ENCODE assay signal across 29 cellular contexts in genomic region chr7:20439786-20440185, GRCh38.
"Had no signal": no experiment of that assay in that cellular context is flagged by ENCODE, and none has a peak within 500 bp of the region (broad histone marks: within the 10 kb centered on the region; RNA-seq: fewer than 3 reads in every experiment).

No MANE protein-coding gene starts in this region.

- H3K4me1 ChIP-seq: lower lobe of right lung, testis had no signal

- FAIRE-seq: small intestine, TTC549 had no signal

- ATAC-seq: activated T-cell treated with anti-CD3 and anti-CD28 coated beads, Interleukin-2, amount 50 U/mL, for 4 hours; activated T-helper 17 cell treated with anti-CD3 and anti-CD28 coated beads, Interleukin-2, amount 50 U/mL, for 72 hours; esophagus mucosa; left lobe of liver; stimulated activated naive CD8-positive, alpha-beta T cell treated with anti-CD3 and anti-CD28 coated beads, Interleukin-15, Interleukin-2, amounts not matched to agents 100 U/mL and 50 U/mL, for 24 hours had no signal

- H3K27ac ChIP-seq: lower lobe of right lung, neutrophil, ovary, sigmoid colon, testis, transverse colon had no signal

- DNase-seq: activated CD4-positive, alpha-beta memory T cell treated with anti-CD3 and anti-CD28 coated beads, Interleukin-2, amount 10 ng/mL, durations not matched to agents 7 days and 5 days; activated CD4-positive, alpha-beta T cell treated with anti-CD3 and anti-CD28 coated beads for 1 hour; activated CD4-positive, alpha-beta T cell treated with anti-CD3 and anti-CD28 coated beads, Interleukin-2, amount 10 ng/mL, durations not matched to agents 7 days and 5 days; activated gamma-delta T cell treated with Interleukin-2 at 50 U/mL for 16 hours; activated naive CD4-positive, alpha-beta T cell treated with anti-CD3 and anti-CD28 coated beads, Interleukin-2, amount 50 U/mL, for 16 hours; activated T-cell treated with anti-CD3 and anti-CD28 coated beads, Interleukin-2, amount 50 U/mL, for 4 hours; amniotic stem cell; caudate nucleus; cortex of kidney; foreskin fibroblast; head of caudate nucleus; hypothalamus; immature natural killer cell; lower lobe of right lung; mucosa of descending colon; ovary; sigmoid colon; small intestine; stimulated activated CD4-positive, alpha-beta T cell treated with anti-CD3 and anti-CD28 coated beads, Interleukin-1b, Interleukin-23, amount 100 ng/mL, for 48 hours; stimulated activated CD4-positive, alpha-beta T cell treated with anti-CD3 and anti-CD28 coated beads, Interleukin-4, amount 100 ng/mL, for 4 hours; stimulated activated naive CD8-positive, alpha-beta T cell treated with anti-CD3 and anti-CD28 coated beads, Interleukin-15, Interleukin-2, amounts not matched to agents 100 U/mL and 50 U/mL, for 24 hours; T-helper 9 cell; testis; transverse colon had no signal

- H3K36me3 ChIP-seq: lower lobe of right lung, neutrophil, ovary, sigmoid colon, transverse colon had no signal

- H3K27me3 ChIP-seq: neutrophil, ovary, sigmoid colon, testis, transverse colon had no signal

- H3K4me3 ChIP-seq: lower lobe of right lung, mucosa of descending colon, ovary, sigmoid colon, testis, transverse colon had no signal

- H3K9me3 ChIP-seq: lower lobe of right lung, neutrophil, ovary, sigmoid colon, testis, transverse colon had no signal
